11 cellular contexts compared by ENCODE assay signal in genomic region chr22:46627806-46628482, GRCh38.
"Had no signal": no experiment of that assay in that cellular context is flagged by ENCODE, and none has a peak within 500 bp of the region (broad histone marks: within the 10 kb centered on the region; RNA-seq: fewer than 3 reads in every experiment).

No MANE protein-coding gene starts in this region.

- DNase-seq: activated CD4-positive, alpha-beta T cell treated with anti-CD3 and anti-CD28 coated beads for 4 hours; activated naive CD4-positive, alpha-beta T cell; activated naive CD8-positive, alpha-beta T cell treated with anti-CD3 and anti-CD28 coated beads, Interleukin-2, amount 50 U/mL, for 24 hours; effector CD4-positive, alpha-beta T cell; T1000 had no signal

- H3K27ac Mint-ChIP-seq: activated naive CD8-positive, alpha-beta T cell treated with anti-CD3 and anti-CD28 coated beads, Interleukin-2, amount 50 U/mL, for 24 hours; activated T-helper 1 cell treated with anti-CD3 and anti-CD28 coated beads, Interleukin-12 subunit alpha, Interleukin-12 subunit beta, Interleukin-2, Interleukin-4 antibody, amounts not matched to agents 30 ng/mL and 10 ng/mL and 1 ng/mL, durations not matched to agents 14 hours and 24 hours and 36 hours; stimulated activated effector memory CD8-positive, alpha-beta T cell treated with anti-CD3 and anti-CD28 coated beads, Interleukin-12 subunit alpha, Interleukin-12 subunit beta, amount 100 ng/mL, for 72 hours had no signal

- H3K4me3 Mint-ChIP-seq: activated naive CD8-positive, alpha-beta T cell treated with anti-CD3 and anti-CD28 coated beads, Interleukin-2, amount 50 U/mL, for 24 hours; activated T-helper 1 cell treated with anti-CD3 and anti-CD28 coated beads, Interleukin-12 subunit alpha, Interleukin-12 subunit beta, Interleukin-2, Interleukin-4 antibody, amounts not matched to agents 30 ng/mL and 10 ng/mL and 1 ng/mL, durations not matched to agents 14 hours and 24 hours and 36 hours; stimulated activated effector memory CD8-positive, alpha-beta T cell treated with anti-CD3 and anti-CD28 coated beads, Interleukin-12 subunit alpha, Interleukin-12 subunit beta, amount 100 ng/mL, for 72 hours had no signal

- H3K9me3 ChIP-seq: tibial nerve had no signal

- H3K9me3 Mint-ChIP-seq: activated naive CD8-positive, alpha-beta T cell treated with anti-CD3 and anti-CD28 coated beads, Interleukin-2, amount 50 U/mL, for 24 hours; activated T-helper 1 cell treated with anti-CD3 and anti-CD28 coated beads, Interleukin-12 subunit alpha, Interleukin-12 subunit beta, Interleukin-2, Interleukin-4 antibody, amounts not matched to agents 30 ng/mL and 10 ng/mL and 1 ng/mL, durations not matched to agents 14 hours and 24 hours and 36 hours; stimulated activated effector memory CD8-positive, alpha-beta T cell treated with anti-CD3 and anti-CD28 coated beads, Interleukin-12 subunit alpha, Interleukin-12 subunit beta, amount 100 ng/mL, for 72 hours had no signal

- H3K27ac ChIP-seq: coronary artery, tibial nerve, VCaP had no signal

- H3K4me3 ChIP-seq: coronary artery, smooth muscle cell, tibial nerve had no signal

- H3K27me3 Mint-ChIP-seq: activated naive CD8-positive, alpha-beta T cell treated with anti-CD3 and anti-CD28 coated beads, Interleukin-2, amount 50 U/mL, for 24 hours had no signal

- ATAC-seq: activated naive CD8-positive, alpha-beta T cell treated with anti-CD3 and anti-CD28 coated beads, Interleukin-2, amount 50 U/mL, for 24 hours; stimulated activated effector memory CD8-positive, alpha-beta T cell treated with anti-CD3 and anti-CD28 coated beads, Interleukin-12 subunit alpha, Interleukin-12 subunit beta, amount 100 ng/mL, for 72 hours had no signal

- H3K36me3 Mint-ChIP-seq: stimulated activated effector memory CD8-positive, alpha-beta T cell treated with anti-CD3 and anti-CD28 coated beads, Interleukin-12 subunit alpha, Interleukin-12 subunit beta, amount 100 ng/mL, for 72 hours had no signal
